ENCODE assay signal across 8 cellular contexts in the genomic region with DNA sequence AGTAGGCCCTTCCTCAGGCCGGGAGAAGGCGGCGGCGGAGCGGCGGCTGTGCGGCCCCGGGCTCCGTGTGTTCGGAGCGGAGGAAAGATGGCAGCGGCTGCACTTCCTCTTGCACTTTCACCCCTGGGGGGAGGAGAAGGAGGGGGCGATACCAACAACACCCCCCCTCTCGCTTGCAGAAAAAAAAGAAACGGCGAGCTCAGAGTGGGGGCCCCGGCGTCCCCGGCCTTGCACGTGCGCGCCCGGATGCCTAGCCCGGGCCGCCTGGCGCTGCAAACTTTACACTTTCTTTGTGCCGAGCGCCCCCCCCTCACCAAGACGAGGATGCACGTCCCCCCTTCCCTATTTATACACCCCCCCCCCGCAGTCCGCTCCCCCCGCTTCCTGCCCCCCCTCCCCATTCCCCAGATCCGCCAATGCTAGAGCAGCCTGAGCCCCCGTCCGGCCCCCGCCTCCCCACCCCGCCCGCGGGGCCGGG. TPM values are rescaled to one million over a fixed set of nuclear protein-coding genes. Genes with fewer than 3 reads are reported as not detected.
DNase-seq lines count a peak whose midpoint lies in the region; ATAC-seq and TF ChIP-seq lines count a peak whose summit lies in the region.

A gene with protein sequence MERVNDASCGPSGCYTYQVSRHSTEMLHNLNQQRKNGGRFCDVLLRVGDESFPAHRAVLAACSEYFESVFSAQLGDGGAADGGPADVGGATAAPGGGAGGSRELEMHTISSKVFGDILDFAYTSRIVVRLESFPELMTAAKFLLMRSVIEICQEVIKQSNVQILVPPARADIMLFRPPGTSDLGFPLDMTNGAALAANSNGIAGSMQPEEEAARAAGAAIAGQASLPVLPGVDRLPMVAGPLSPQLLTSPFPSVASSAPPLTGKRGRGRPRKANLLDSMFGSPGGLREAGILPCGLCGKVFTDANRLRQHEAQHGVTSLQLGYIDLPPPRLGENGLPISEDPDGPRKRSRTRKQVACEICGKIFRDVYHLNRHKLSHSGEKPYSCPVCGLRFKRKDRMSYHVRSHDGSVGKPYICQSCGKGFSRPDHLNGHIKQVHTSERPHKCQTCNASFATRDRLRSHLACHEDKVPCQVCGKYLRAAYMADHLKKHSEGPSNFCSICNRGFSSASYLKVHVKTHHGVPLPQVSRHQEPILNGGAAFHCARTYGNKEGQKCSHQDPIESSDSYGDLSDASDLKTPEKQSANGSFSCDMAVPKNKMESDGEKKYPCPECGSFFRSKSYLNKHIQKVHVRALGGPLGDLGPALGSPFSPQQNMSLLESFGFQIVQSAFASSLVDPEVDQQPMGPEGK (minus strand): TSS at position 92 of the 478 bp plus-strand sequence. CDS start 744 bp downstream, outside the sequence.

- peak within 1 kb of the TSS; percentile 91 for H3K4me3 ChIP-seq in endodermal cell (ENCODE audit: low read length)
- peak within 1 kb of the TSS; percentile 73 for H3K4me3 ChIP-seq in mesodermal cell (ENCODE audit: extremely low read depth, insufficient read depth, low read length, poor library complexity, severe bottlenecking)

- H3K4me1 ChIP-seq in endodermal cell (ENCODE audit: control insufficient read depth, insufficient read depth, low read length): peaks cover 18% of the 10 kb centered on the region
- peaks cover 32% of the 10 kb centered on the region for H3K4me1 ChIP-seq in mesodermal cell (ENCODE audit: control insufficient read depth, insufficient read depth, low read length, poor library complexity, severe bottlenecking)

- H3K9me3 Mint-ChIP-seq in activated CD4-positive, alpha-beta memory T cell treated with anti-CD3 and anti-CD28 coated beads, Interleukin-2, amount 10 ng/mL, durations not matched to agents 7 days and 5 days: no peaks in the 10 kb centered on the region
- H3K9me3 Mint-ChIP-seq in endodermal cell: no peaks in the 10 kb centered on the region

- CTCF ChIA-PET in activated CD4-positive, alpha-beta memory T cell treated with anti-CD3 and anti-CD28 coated beads, Interleukin-2, amount 10 ng/mL, durations not matched to agents 7 days and 5 days (lab: Charles Lee): interaction anchor here (0.6 to 1.9 kb wide), 10 partner anchors 8 to 284 kb away, joined by 3 to 6 read pairs (median 4); partner anchors contain the start of genes DRG1, PIK3IP1 and SELENOM

- H3K9me3 ChIP-seq in endodermal cell (ENCODE audit: control insufficient read depth, low read length) (no peaks in the 10 kb centered on the region), mesodermal cell (ENCODE audit: control insufficient read depth, low read length) (no peaks in the 10 kb centered on the region)

- peak; percentile 31 for ATAC-seq in HG03097 (IDR thresholded peaks at IDR 0.05; ENCODE audit: low FRiP score, unreplicated experiment)

- DNase-seq in NCI-H187 (lab: John Stamatoyannopoulos, UW) (peak; percentile 19 to 59), NCI-H187 treated with DMSO at 0.1 percent for 48 hours (lab: John Stamatoyannopoulos, UW) (no peak), NCI-H748 (lab: John Stamatoyannopoulos, UW; ENCODE audit: unreplicated experiment) (peak; percentile 84), endodermal cell (peak; percentile 90)
- peak; percentile 78 for DNase-seq in activated CD4-positive, alpha-beta memory T cell treated with anti-CD3 and anti-CD28 coated beads, Interleukin-2, amount 10 ng/mL, durations not matched to agents 7 days and 5 days
- peak; percentile 48 to 66 for DNase-seq in stimulated activated CD8-positive, alpha-beta memory T cell treated with anti-CD3 and anti-CD28 coated beads, Interleukin-2, amount 100 ng/mL, for 1 hour (ENCODE audit: low read depth in 2 of 2)

- H3K36me3 ChIP-seq in endodermal cell (ENCODE audit: control insufficient read depth, insufficient read depth, low read length): peaks cover 35% of the 10 kb centered on the region
- H3K36me3 ChIP-seq in mesodermal cell (ENCODE audit: control insufficient read depth, insufficient read depth, low read length): peaks cover 33% of the 10 kb centered on the region

- POLR2A ChIA-PET in activated CD4-positive, alpha-beta memory T cell treated with anti-CD3 and anti-CD28 coated beads, Interleukin-2, amount 10 ng/mL, durations not matched to agents 7 days and 5 days (lab: Charles Lee): interaction anchor here (0.6 to 5.8 kb wide), 23 partner anchors 8 to 407 kb away, joined by 3 to 101 read pairs (median 6); partner anchors contain the start of genes DEPDC5, DRG1, LIMK2 and MORC2

- H3K27ac ChIP-seq in endodermal cell (ENCODE audit: low read depth, low read length): peak within 1 kb of the TSS; percentile 95
- H3K27ac ChIP-seq in mesodermal cell (ENCODE audit: low read depth, low read length, severe bottlenecking): peak within 1 kb of the TSS; percentile 92

- peak within 1 kb of the TSS; percentile 81 for H3K4me3 Mint-ChIP-seq in activated CD4-positive, alpha-beta memory T cell treated with anti-CD3 and anti-CD28 coated beads, Interleukin-2, amount 10 ng/mL, durations not matched to agents 7 days and 5 days
- H3K4me3 Mint-ChIP-seq in endodermal cell: peak within 1 kb of the TSS; percentile 80

- H3K4me1 Mint-ChIP-seq in activated CD4-positive, alpha-beta memory T cell treated with anti-CD3 and anti-CD28 coated beads, Interleukin-2, amount 10 ng/mL, durations not matched to agents 7 days and 5 days: peaks cover 46% of the 10 kb centered on the region
- H3K4me1 Mint-ChIP-seq in endodermal cell: peaks cover 35% of the 10 kb centered on the region

- no peak for TF ChIP-seq CTCF in endodermal cell (conservative IDR thresholded peaks at IDR 0.05)

- no peaks in the 10 kb centered on the region for H3K27me3 Mint-ChIP-seq in activated CD4-positive, alpha-beta memory T cell treated with anti-CD3 and anti-CD28 coated beads, Interleukin-2, amount 10 ng/mL, durations not matched to agents 7 days and 5 days
- no peaks in the 10 kb centered on the region for H3K27me3 Mint-ChIP-seq in endodermal cell (ENCODE audit: insufficient read depth)

- 0% methylated on average over 3 to 20 of the region's 41 CpGs for WGBS in endodermal cell (ENCODE audit: insufficient coverage in 1 of 2, insufficient read length in 1 of 2), 2 experiments
- 2% methylated on average over 9 of the region's 41 CpGs; no CpG with 5 or more reads in 1 of the 2 experiments for WGBS in mesodermal cell (ENCODE audit: insufficient coverage in 2 of 2), 2 experiments

- H3K27ac Mint-ChIP-seq in activated CD4-positive, alpha-beta memory T cell treated with anti-CD3 and anti-CD28 coated beads, Interleukin-2, amount 10 ng/mL, durations not matched to agents 7 days and 5 days: peak within 1 kb of the TSS; percentile 85
- peak within 1 kb of the TSS; percentile 95 for H3K27ac Mint-ChIP-seq in endodermal cell

- peak within 1 kb of the TSS; percentile 78 for H3K9ac ChIP-seq in endodermal cell (ENCODE audit: extremely low read depth, low read length, poor library complexity, severe bottlenecking)

- no peaks in the 10 kb centered on the region for H3K27me3 ChIP-seq in endodermal cell (ENCODE audit: control insufficient read depth, insufficient read depth, low read length, poor library complexity, severe bottlenecking)

- H3K36me3 Mint-ChIP-seq in activated CD4-positive, alpha-beta memory T cell treated with anti-CD3 and anti-CD28 coated beads, Interleukin-2, amount 10 ng/mL, durations not matched to agents 7 days and 5 days (ENCODE audit: low read depth): peaks cover 33% of the 10 kb centered on the region
- peaks cover 34% of the 10 kb centered on the region for H3K36me3 Mint-ChIP-seq in endodermal cell (ENCODE audit: low read depth)

RNA-seq across cellular contexts. Expression of the gene that starts here (rescaled TPM):
- 10 to 100 TPM; 18.6 to 19.5 TPM for total RNA-seq in activated CD4-positive, alpha-beta memory T cell treated with anti-CD3 and anti-CD28 coated beads, Interleukin-2, amount 10 ng/mL, durations not matched to agents 7 days and 5 days
- total RNA-seq in endodermal cell: 10 to 100 TPM; 49.2 to 57.1 TPM
- 65.0 TPM for polyA plus RNA-seq in endodermal cell (2013, experiment 1 of 2)
- polyA plus RNA-seq in endodermal cell (2013, experiment 2 of 2): 55.9 TPM
- polyA plus RNA-seq in mesodermal cell (2013, experiment 1 of 2): 29.8 TPM
- 28.4 TPM for polyA plus RNA-seq in mesodermal cell (2013, experiment 2 of 2)
